13 cellular contexts compared by ENCODE assay signal in the genomic region with DNA sequence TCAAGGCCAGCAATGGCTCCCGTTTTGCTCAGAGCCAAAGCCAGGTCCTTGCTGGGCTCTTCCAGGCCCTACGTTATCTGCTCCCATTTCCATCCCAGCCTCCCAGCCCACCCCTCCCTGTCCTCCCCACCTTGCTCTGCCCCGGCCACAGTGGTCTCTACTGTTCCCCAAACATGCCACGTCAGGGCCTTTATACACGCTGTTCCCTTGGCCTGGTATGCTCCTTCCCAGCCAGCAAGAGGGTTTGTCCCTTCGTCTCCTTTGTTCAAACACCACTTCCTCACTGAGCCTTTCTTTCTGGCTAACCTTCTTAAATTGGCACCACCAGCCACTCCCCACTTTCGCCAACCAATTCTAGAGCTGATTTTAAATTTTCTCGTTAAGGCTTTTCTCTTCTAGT. TPM values are rescaled to one million over a fixed set of nuclear protein-coding genes. Genes with fewer than 3 reads are reported as not detected.
A peak's percentile ranks its signal among the peaks of the same experiment; 100 is the strongest.
DNase-seq lines count a peak whose midpoint lies in the region; ATAC-seq and TF ChIP-seq lines count a peak whose summit lies in the region.
"Had no signal": no experiment of that assay in that cellular context is flagged by ENCODE, and none has a peak within 500 bp of the region (broad histone marks: within the 10 kb centered on the region; RNA-seq: fewer than 3 reads in every experiment).

No MANE protein-coding gene starts in this region.

- no peaks in the 10 kb centered on the region for H4K20me1 ChIP-seq in OCI-LY1 (ENCODE audit: insufficient read depth, low read length)

- no peak overlapping the region for H3K23ac ChIP-seq in neuronal stem cell (ENCODE audit: low read depth, low read length, poor library complexity)

- H3K18ac ChIP-seq in neuronal stem cell (ENCODE audit: low read length) = no peak overlapping the region

- TF ChIP-seq CTCF in OCI-LY1 (IDR thresholded peaks at IDR 0.05; ENCODE audit: low read length) (no peak), dorsolateral prefrontal cortex (IDR thresholded peaks at IDR 0.05 in 54 of 56, conservative IDR thresholded peaks at IDR 0.05 in 2 of 56; ENCODE audit: low read depth in 1 of 56, partially characterized antibody in 56 of 56) (no peak)

- intact Hi-C loops in dorsolateral prefrontal cortex (cut with DNase I) = no loop called here

- ATAC-seq in CD4-positive, CD25-positive, alpha-beta regulatory T cell (ENCODE audit: low read depth in 2 of 2) = no peak

- H3K27ac ChIP-seq in CD4-positive, CD25-positive, alpha-beta regulatory T cell (ENCODE audit: insufficient read depth, low read length, poor library complexity, severe bottlenecking) = peak overlapping the region; percentile 97
- H3K27ac ChIP-seq in OCI-LY1 (ENCODE audit: low read depth, low read length, poor library complexity, severe bottlenecking) (peak overlapping the region; percentile 30), dorsolateral prefrontal cortex (peak overlapping the region in 34 of 59 donors; percentile 12 to 75 (median 49)), neuronal stem cell (replicated peaks; ENCODE audit: low read length) (no peak overlapping the region)

- H3K36me3 ChIP-seq in CD4-positive, CD25-positive, alpha-beta regulatory T cell (ENCODE audit: control insufficient read depth, insufficient read depth, low read length) = peaks cover 16% of the 10 kb centered on the region
- H3K36me3 ChIP-seq in OCI-LY1 (ENCODE audit: insufficient read depth, low read length) (no peaks in the 10 kb centered on the region), neuronal stem cell (replicated peaks in 1 of 2; ENCODE audit: control insufficient read depth in 2 of 2, insufficient read depth in 2 of 2, low read length in 2 of 2) (no peaks in the 10 kb centered on the region)

- H2BK120ac ChIP-seq in neuronal stem cell (ENCODE audit: low read depth, low read length) = no peak overlapping the region

- H3K4me1 Mint-ChIP-seq in CD4-positive, CD25-positive, alpha-beta regulatory T cell = peaks cover 2 to 96% (median 54%) of the 10 kb centered on the region in 4 donors

- no peaks in the 10 kb centered on the region for H3K79me2 ChIP-seq in OCI-LY1 (ENCODE audit: insufficient read depth, low read length)

- no peak overlapping the region for H2BK12ac ChIP-seq in neuronal stem cell (ENCODE audit: low read length)

- no peaks in the 10 kb centered on the region for H3K9me2 ChIP-seq in OCI-LY1 (ENCODE audit: low read depth, low read length)

- H3K27ac Mint-ChIP-seq in CD4-positive, CD25-positive, alpha-beta regulatory T cell = peak overlapping the region; percentile 85 to 97 (median 95)

- peak overlapping the region; percentile 40 to 83 (median 66) for H3K4me3 Mint-ChIP-seq in CD4-positive, CD25-positive, alpha-beta regulatory T cell

- H3K4ac ChIP-seq in neuronal stem cell (ENCODE audit: low read length) = no peak overlapping the region

- no peak for DNase-seq in CD4-positive, CD25-positive, alpha-beta regulatory T cell
- no peak for DNase-seq in dorsolateral prefrontal cortex
- DNase-seq in neuronal stem cell (ENCODE audit: low spot score) = no peak
- DNase-seq in mucosa of gallbladder (ENCODE audit: low spot score) = no peak
- no peak for DNase-seq in NCI-H1105 (lab: John Stamatoyannopoulos, UW)
- no peak for DNase-seq in NCI-H2171 treated with DMSO at 0.1 percent for 48 hours (lab: John Stamatoyannopoulos, UW)
- DNase-seq in NCI-H2171 (lab: John Stamatoyannopoulos, UW) = no peak
- DNase-seq: Calu3; central memory CD4-positive, alpha-beta T cell; NCI-H526; stimulated activated naive CD4-positive, alpha-beta T cell treated with Interleukin-2 at 50 U/mL for 16 hours had no signal

- WGBS in neuronal stem cell (ENCODE audit: extremely low coverage in 2 of 2, insufficient read length in 2 of 2, insufficient replicate concordance in 1 of 2), 2 donors = no CpG with 5 or more reads among the region's 8 CpGs

- no peaks in the 10 kb centered on the region for H3K9me3 ChIP-seq in CD4-positive, CD25-positive, alpha-beta regulatory T cell (ENCODE audit: control insufficient read depth in 2 of 2, low read length in 2 of 2)
- H3K9me3 ChIP-seq in OCI-LY1 (ENCODE audit: low read length) = no peaks in the 10 kb centered on the region
- no peaks in the 10 kb centered on the region for H3K9me3 ChIP-seq in neuronal stem cell (replicated peaks in 1 of 2; ENCODE audit: control insufficient read depth in 2 of 2, insufficient read depth in 1 of 2, low read depth in 1 of 2, low read length in 2 of 2)

- H3K4me3 ChIP-seq in CD4-positive, CD25-positive, alpha-beta regulatory T cell (ENCODE audit: low read depth, low read length) = peak overlapping the region; percentile 22
- no peak overlapping the region for H3K4me3 ChIP-seq in OCI-LY1 (ENCODE audit: low read depth, low read length, poor library complexity, severe bottlenecking)
- peak overlapping the region in 11 of 59 donors; percentile 1 to 38 (median 18) for H3K4me3 ChIP-seq in dorsolateral prefrontal cortex
- no peak overlapping the region for H3K4me3 ChIP-seq in neuronal stem cell (ENCODE audit: low read length in 2 of 2)

- H3K9me3 Mint-ChIP-seq in CD4-positive, CD25-positive, alpha-beta regulatory T cell = no peaks in the 10 kb centered on the region

- no peaks in the 10 kb centered on the region for H3K79me1 ChIP-seq in neuronal stem cell (ENCODE audit: low read depth, low read length)

- no peak overlapping the region for H3K14ac ChIP-seq in neuronal stem cell (ENCODE audit: low read length)

- H3K36me3 Mint-ChIP-seq in CD4-positive, CD25-positive, alpha-beta regulatory T cell = peaks cover 27% of the 10 kb centered on the region

- peaks cover 67% of the 10 kb centered on the region for H3K4me1 ChIP-seq in CD4-positive, CD25-positive, alpha-beta regulatory T cell (ENCODE audit: control insufficient read depth, insufficient read depth, low read length, poor library complexity, severe bottlenecking)
- H3K4me1 ChIP-seq in OCI-LY1 (ENCODE audit: insufficient read depth, low read length, severe bottlenecking) (peaks cover 47% of the 10 kb centered on the region), neuronal stem cell (ENCODE audit: control insufficient read depth in 2 of 2, insufficient read depth in 1 of 2, low read depth in 1 of 2, low read length in 2 of 2) (peaks cover 20 to 23% of the 10 kb centered on the region in 2 donors)

- H3F3A ChIP-seq in OCI-LY1 (ENCODE audit: insufficient read depth, low read length) = no peaks in the 10 kb centered on the region

- no peak overlapping the region for H3K9ac ChIP-seq in OCI-LY1 (ENCODE audit: low read length)
- H3K9ac ChIP-seq in neuronal stem cell (ENCODE audit: low read depth, low read length, poor library complexity) = no peak overlapping the region

- H4K91ac ChIP-seq in neuronal stem cell (ENCODE audit: low read depth, low read length, poor library complexity) = no peak overlapping the region

- no peak overlapping the region for H3K4me2 ChIP-seq in OCI-LY1 (ENCODE audit: low read length)
- no peak overlapping the region for H3K4me2 ChIP-seq in neuronal stem cell (ENCODE audit: insufficient read depth, low read length, poor library complexity, severe bottlenecking)

- no peak overlapping the region for H2AK5ac ChIP-seq in neuronal stem cell (ENCODE audit: low read depth, low read length)

- no peak overlapping the region for H2AFZ ChIP-seq in OCI-LY1 (ENCODE audit: low read length)
- H2AFZ ChIP-seq in neuronal stem cell (ENCODE audit: low read length) = peak overlapping the region; percentile 74

- H2BK15ac ChIP-seq in neuronal stem cell (ENCODE audit: low read length) = no peak overlapping the region

- H3K27me3 Mint-ChIP-seq in CD4-positive, CD25-positive, alpha-beta regulatory T cell = no peaks in the 10 kb centered on the region

- no peak overlapping the region for H4K8ac ChIP-seq in neuronal stem cell (ENCODE audit: low read depth, low read length)

- no peak overlapping the region for H2BK5ac ChIP-seq in neuronal stem cell (ENCODE audit: low read length)

- H3K27me3 ChIP-seq in CD4-positive, CD25-positive, alpha-beta regulatory T cell (ENCODE audit: control insufficient read depth, insufficient read depth, low read length) = no peaks in the 10 kb centered on the region
- H3K27me3 ChIP-seq in OCI-LY1 (ENCODE audit: insufficient read depth, low read length) = no peaks in the 10 kb centered on the region
- H3K27me3 ChIP-seq in dorsolateral prefrontal cortex = no peaks in the 10 kb centered on the region
- H3K27me3 ChIP-seq in neuronal stem cell (ENCODE audit: control insufficient read depth in 3 of 3, insufficient read depth in 3 of 3, low read depth in 1 of 3, low read length in 3 of 3) = peaks cover 0 to 8% (median 0%) of the 10 kb centered on the region in 3 experiments

RNA-seq across cellular contexts. Expression of a gene that starts 9.8 kb away (rescaled TPM):
- 39.3 TPM for total RNA-seq in CD4-positive, CD25-positive, alpha-beta regulatory T cell
- 10 to 100 TPM; 17.7 to 30.5 (median 21.1) TPM for polyA plus RNA-seq in CD4-positive, CD25-positive, alpha-beta regulatory T cell
- total RNA-seq in dorsolateral prefrontal cortex (10 to 100 TPM in 118 of 120 experiments, 1 to 10 TPM in 2; 9.3 to 27.9 (median 17.3) TPM), mucosa of gallbladder (9.1 TPM)
- polyA plus RNA-seq in neuronal stem cell (2013, experiment 1 of 2) = 2.8 TPM
- 2.5 TPM for polyA plus RNA-seq in neuronal stem cell (2013, experiment 2 of 2)
- total RNA-seq: Calu3, MCF 10A had no signal

RNA-seq across cellular contexts. Expression of a gene that starts 17.2 kb away (rescaled TPM):
- 89.3 TPM for total RNA-seq in CD4-positive, CD25-positive, alpha-beta regulatory T cell
- polyA plus RNA-seq in CD4-positive, CD25-positive, alpha-beta regulatory T cell = 10 to 100 TPM; 43.3 to 67.4 (median 53.3) TPM
- total RNA-seq in dorsolateral prefrontal cortex = 100 to 1,000 TPM in 89 of 120 experiments, 10 to 100 TPM in 31; 78.5 to 153 (median 110) TPM
- polyA plus RNA-seq in neuronal stem cell (2013, experiment 1 of 2) = 29.1 TPM
- polyA plus RNA-seq in neuronal stem cell (2013, experiment 2 of 2) = 30.0 TPM
- total RNA-seq in mucosa of gallbladder = 92.7 TPM

RNA-seq across cellular contexts. Expression of a gene that starts 33.6 kb away (rescaled TPM):
- total RNA-seq in CD4-positive, CD25-positive, alpha-beta regulatory T cell = 11.9 TPM
- 10 to 100 TPM; 20.1 to 30.2 (median 24.8) TPM for polyA plus RNA-seq in CD4-positive, CD25-positive, alpha-beta regulatory T cell
- total RNA-seq in dorsolateral prefrontal cortex (10 to 100 TPM in 101 of 120 experiments, 1 to 10 TPM in 19; 7.7 to 18.6 (median 12.5) TPM), mucosa of gallbladder (21.7 TPM)
- polyA plus RNA-seq in neuronal stem cell (2013, experiment 1 of 2) = 16.4 TPM
- polyA plus RNA-seq in neuronal stem cell (2013, experiment 2 of 2) = 16.7 TPM

RNA-seq across cellular contexts. Expression of a gene that starts 34.0 kb away (rescaled TPM):
- total RNA-seq in CD4-positive, CD25-positive, alpha-beta regulatory T cell = 64.7 TPM
- polyA plus RNA-seq in CD4-positive, CD25-positive, alpha-beta regulatory T cell = 10 to 100 TPM; 40.1 to 50.6 (median 45.2) TPM
- total RNA-seq in dorsolateral prefrontal cortex (10 to 100 TPM; 19.5 to 55.8 (median 36.6) TPM), mucosa of gallbladder (74.7 TPM)
- 30.2 TPM for polyA plus RNA-seq in neuronal stem cell (2013, experiment 1 of 2)
- 32.1 TPM for polyA plus RNA-seq in neuronal stem cell (2013, experiment 2 of 2)

RNA-seq across cellular contexts. Expression of a gene that starts 52.8 kb away (rescaled TPM):
- 1.7 TPM for total RNA-seq in CD4-positive, CD25-positive, alpha-beta regulatory T cell
- under 1 TPM in 2 of 4 donors, not detected in 2; 0.28 to 0.38 TPM for polyA plus RNA-seq in CD4-positive, CD25-positive, alpha-beta regulatory T cell
- 1 to 10 TPM in 3 of 120 experiments, under 1 TPM in 107, not detected in 10; 0.15 to 1.4 (median 0.47) TPM for total RNA-seq in dorsolateral prefrontal cortex
- polyA plus RNA-seq in neuronal stem cell (2013, experiment 1 of 2) = not detected
- polyA plus RNA-seq in neuronal stem cell (2013, experiment 2 of 2) = not detected
- 0.26 TPM for total RNA-seq in mucosa of gallbladder
- total RNA-seq: Calu3 had no signal
